Comparison of ENCODE assay signal across 12 cellular contexts in the genomic region with DNA sequence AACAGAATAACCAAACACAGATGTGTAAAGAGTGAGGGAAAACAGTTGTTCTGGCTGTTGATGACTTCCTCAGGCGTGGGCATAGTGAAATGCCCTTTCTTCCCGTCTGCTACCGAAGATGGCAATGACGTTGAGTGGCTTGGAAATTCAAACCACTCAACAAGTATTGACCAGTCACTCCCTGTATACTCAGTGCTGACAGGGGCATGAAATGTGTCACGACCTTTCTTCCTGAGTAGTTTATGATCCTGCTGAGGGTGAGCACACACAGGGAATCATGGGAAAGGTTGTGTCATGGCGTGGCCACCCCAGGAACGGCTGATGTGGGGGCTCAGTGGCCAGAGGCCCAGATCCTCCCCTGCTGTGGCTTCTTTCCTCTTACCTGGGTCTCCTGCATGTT.
"Had no signal": no experiment of that assay in that cellular context is flagged by ENCODE, and none has a peak within 500 bp of the region (broad histone marks: within the 10 kb centered on the region; RNA-seq: fewer than 3 reads in every experiment).

No MANE protein-coding gene starts in this region.

- H3K27ac Mint-ChIP-seq: activated naive CD8-positive, alpha-beta T cell treated with anti-CD3 and anti-CD28 coated beads, Interleukin-2, amount 50 U/mL, for 24 hours; activated T-helper 1 cell treated with anti-CD3 and anti-CD28 coated beads, Interleukin-12 subunit alpha, Interleukin-12 subunit beta, Interleukin-2, Interleukin-4 antibody, amounts not matched to agents 30 ng/mL and 10 ng/mL and 1 ng/mL, durations not matched to agents 14 hours and 24 hours and 36 hours; effector memory CD8-positive, alpha-beta T cell; type B pancreatic cell had no signal

- H3K9me3 ChIP-seq: ascending aorta had no signal

- H3K27ac ChIP-seq: ascending aorta had no signal

- H3K9me3 Mint-ChIP-seq: activated naive CD8-positive, alpha-beta T cell treated with anti-CD3 and anti-CD28 coated beads, Interleukin-2, amount 50 U/mL, for 24 hours; activated T-helper 1 cell treated with anti-CD3 and anti-CD28 coated beads, Interleukin-12 subunit alpha, Interleukin-12 subunit beta, Interleukin-2, Interleukin-4 antibody, amounts not matched to agents 30 ng/mL and 10 ng/mL and 1 ng/mL, durations not matched to agents 14 hours and 24 hours and 36 hours; effector memory CD8-positive, alpha-beta T cell; type B pancreatic cell had no signal

- H3K36me3 ChIP-seq: ascending aorta had no signal

- H3K4me3 Mint-ChIP-seq: activated naive CD8-positive, alpha-beta T cell treated with anti-CD3 and anti-CD28 coated beads, Interleukin-2, amount 50 U/mL, for 24 hours; activated T-helper 1 cell treated with anti-CD3 and anti-CD28 coated beads, Interleukin-12 subunit alpha, Interleukin-12 subunit beta, Interleukin-2, Interleukin-4 antibody, amounts not matched to agents 30 ng/mL and 10 ng/mL and 1 ng/mL, durations not matched to agents 14 hours and 24 hours and 36 hours; effector memory CD8-positive, alpha-beta T cell; naive thymus-derived CD8-positive, alpha-beta T cell; type B pancreatic cell had no signal

- H3K27me3 Mint-ChIP-seq: type B pancreatic cell had no signal

- H3K4me1 ChIP-seq: ascending aorta had no signal

- H3K4me3 ChIP-seq: ascending aorta, lung had no signal

- DNase-seq: activated CD4-positive, alpha-beta T cell treated with anti-CD3 and anti-CD28 coated beads for 4 hours; activated naive CD4-positive, alpha-beta T cell; activated naive CD8-positive, alpha-beta T cell treated with anti-CD3 and anti-CD28 coated beads, Interleukin-2, amount 50 U/mL, for 24 hours; central memory CD4-positive, alpha-beta T cell; effector memory CD8-positive, alpha-beta T cell; naive thymus-derived CD8-positive, alpha-beta T cell; stimulated activated CD4-positive, alpha-beta T cell treated with anti-CD3 and anti-CD28 coated beads, Interleukin-2, amount 100 ng/mL, for 48 hours; stimulated activated naive CD4-positive, alpha-beta T cell treated with Interleukin-2 at 50 U/mL for 16 hours had no signal

- H3K27me3 ChIP-seq: ascending aorta had no signal

- H3K36me3 Mint-ChIP-seq: naive thymus-derived CD8-positive, alpha-beta T cell; type B pancreatic cell had no signal
